ENCODE assay signal across 17 cellular contexts in genomic region chr6:130162421-130162820, GRCh38.
A peak's percentile ranks its signal among the peaks of the same experiment; 100 is the strongest.
DNase-seq lines count a peak whose midpoint lies in the region; ATAC-seq and TF ChIP-seq lines count a peak whose summit lies in the region.
"Had no signal": no experiment of that assay in that cellular context is flagged by ENCODE, and none has a peak within 500 bp of the region (broad histone marks: within the 10 kb centered on the region; RNA-seq: fewer than 3 reads in every experiment).

No MANE protein-coding gene starts in this region.

- H3K27ac Mint-ChIP-seq in natural killer cell = peak overlapping the region; percentile 86 to 92

- H3K4me3 ChIP-seq in OCI-LY3 (ENCODE audit: low read length) (peak overlapping the region; percentile 62), fibroblast of mammary gland (ENCODE audit: control insufficient read depth, low read depth, low read length) (no peak overlapping the region)
- H3K4me3 ChIP-seq: A549, GM23248, HAP-1 had no signal

- H3K4me1 ChIP-seq in OCI-LY3 (ENCODE audit: low read length) = peaks cover 47% of the 10 kb centered on the region
- H3K4me1 ChIP-seq: A549, Caco-2, HAP-1 had no signal

- H4K20me1 ChIP-seq in OCI-LY3 (ENCODE audit: insufficient read depth, low read length) = no peaks in the 10 kb centered on the region

- peak overlapping the region; percentile 96; the same call in 1 of the 2 replicates for H2AFZ ChIP-seq in OCI-LY3 (ENCODE audit: low read depth, low read length)
- H2AFZ ChIP-seq: GM23248 had no signal

- no peak for TF ChIP-seq CTCF in OCI-LY3 (IDR thresholded peaks at IDR 0.05; ENCODE audit: low read depth, low read length)
- TF ChIP-seq CTCF in fibroblast of mammary gland (conservative IDR thresholded peaks at IDR 0.05; ENCODE audit: control insufficient read depth, insufficient read depth, low read depth, low read length) = no peak
- TF ChIP-seq CTCF in natural killer cell (IDR thresholded peaks at IDR 0.05) = no peak

- peak overlapping the region; percentile 82 for H3K4me2 ChIP-seq in OCI-LY3 (ENCODE audit: low read length)
- H3K4me2 ChIP-seq: A549 had no signal

- intact Hi-C loops in natural killer cell (cut with micrococcal nuclease) = no loop called here

- H3K9me3 Mint-ChIP-seq in natural killer cell = no peaks in the 10 kb centered on the region

- no peak for ATAC-seq in natural killer cell
- ATAC-seq in GM18873 (IDR thresholded peaks at IDR 0.05; ENCODE audit: low FRiP score, unreplicated experiment) = no peak
- ATAC-seq in HG02678 (IDR thresholded peaks at IDR 0.05; ENCODE audit: unreplicated experiment) = no peak
- ATAC-seq in HG02798 (IDR thresholded peaks at IDR 0.05; ENCODE audit: poor library complexity, unreplicated experiment) = no peak
- ATAC-seq: A549 had no signal

- peak overlapping the region; percentile 69; the same call in 1 of the 2 replicates for H3K9ac ChIP-seq in OCI-LY3 (ENCODE audit: low read length)
- H3K9ac ChIP-seq: GM23248 had no signal

- peak overlapping the region; percentile 98 for H3K27ac ChIP-seq in OCI-LY3 (ENCODE audit: low read length)
- H3K27ac ChIP-seq: 22Rv1, A549, C4-2B, GM23248 had no signal

- H3K4me3 Mint-ChIP-seq in natural killer cell = no peak overlapping the region
- H3K4me3 Mint-ChIP-seq: CD4-positive, alpha-beta T cell had no signal

- H3K79me2 ChIP-seq in OCI-LY3 (ENCODE audit: low read length) = no peaks in the 10 kb centered on the region

- H3K27me3 ChIP-seq in OCI-LY3 (ENCODE audit: low read depth, low read length) = no peaks in the 10 kb centered on the region

- no peaks in the 10 kb centered on the region for H3K27me3 Mint-ChIP-seq in natural killer cell (ENCODE audit: low read depth in 2 of 2)
- H3K27me3 Mint-ChIP-seq: CD4-positive, alpha-beta T cell had no signal

- H3K36me3 Mint-ChIP-seq in natural killer cell = peaks cover 40% of the 10 kb centered on the region

- peaks cover 13% of the 10 kb centered on the region for H3K36me3 ChIP-seq in OCI-LY3 (replicated peaks; ENCODE audit: low read depth, low read length)
- H3K36me3 ChIP-seq: HAP-1 had no signal

- no peaks in the 10 kb centered on the region for H3K9me3 ChIP-seq in OCI-LY3 (ENCODE audit: insufficient read depth, low read length)
- H3K9me3 ChIP-seq: A549, Caco-2, HAP-1 had no signal

- DNase-seq in ELR (ENCODE audit: low read depth) = peak; percentile 3
- DNase-seq in fibroblast of mammary gland (ENCODE audit: low read depth) = peak; percentile 20
- no peak for DNase-seq in natural killer cell
- DNase-seq in activated CD4-positive, CD25-positive, alpha-beta regulatory T cell treated with anti-CD3 and anti-CD28 coated beads, Interleukin-2, amount 50 U/mL, for 72 hours = no peak
- DNase-seq: AML-193; Caco-2; CD4-positive, alpha-beta T cell; GDM1; GM23248 had no signal

- H3K4me1 Mint-ChIP-seq in natural killer cell = peaks cover 63 to 64% of the 10 kb centered on the region in 2 donors

Comparison
In these comparisons a context has a peak if more than half of its experiments do, and no peak if none do; other contexts are left out.
1. DNase-seq: peak in ELR (single experiment) and fibroblast of mammary gland (single experiment); none in natural killer cell (single experiment) and activated CD4-positive, CD25-positive, alpha-beta regulatory T cell treated with anti-CD3 and anti-CD28 coated beads, Interleukin-2, amount 50 U/mL, for 72 hours (single experiment).